14 cellular contexts compared by ENCODE assay signal in the genomic region with DNA sequence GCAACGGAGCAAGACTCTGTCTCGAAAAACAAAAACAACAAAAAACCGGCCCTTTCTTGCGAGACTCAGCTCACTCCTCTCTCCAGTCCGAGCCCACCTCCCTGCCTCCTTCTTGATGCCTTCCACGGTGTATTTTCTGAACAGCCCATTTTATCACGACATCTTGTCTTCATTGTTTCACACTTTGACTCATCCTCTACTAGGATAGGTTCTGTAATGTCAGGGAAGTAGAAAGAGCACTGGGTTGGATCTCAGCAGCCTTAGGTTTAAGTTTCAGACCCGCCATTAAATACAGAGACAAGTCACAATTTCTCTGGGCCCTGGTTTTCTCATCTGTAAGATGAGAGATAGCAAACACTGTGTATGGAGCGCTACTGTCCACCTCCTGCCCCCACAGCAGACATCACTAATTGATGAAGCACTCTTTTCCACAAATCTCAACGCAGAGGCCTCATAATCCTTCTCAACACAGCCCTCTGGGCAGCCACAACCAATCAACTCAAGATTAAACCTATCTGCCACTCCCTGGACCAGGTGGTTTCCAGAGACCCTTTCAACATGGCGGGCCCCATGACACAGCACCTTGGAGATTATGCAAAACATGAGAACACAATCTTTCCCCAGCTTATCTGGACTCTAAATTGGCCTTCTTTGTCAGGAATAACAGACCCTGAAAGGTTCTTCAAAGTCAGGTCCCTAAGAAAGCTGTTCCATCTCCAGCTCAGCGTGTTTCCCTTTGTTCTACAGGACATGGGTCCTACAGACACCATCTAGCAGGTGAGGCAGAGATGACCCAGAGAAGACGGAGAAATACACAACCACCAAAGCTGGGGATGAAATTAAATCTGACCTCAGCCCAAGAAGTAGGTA. TPM values are rescaled to one million over a fixed set of nuclear protein-coding genes. Genes with fewer than 3 reads are reported as not detected.
DNase-seq lines count a peak whose midpoint lies in the region; ATAC-seq lines count a peak whose summit lies in the region.
"Had no signal": no experiment of that assay in that cellular context is flagged by ENCODE, and none has a peak within 500 bp of the region (broad histone marks: within the 10 kb centered on the region; RNA-seq: fewer than 3 reads in every experiment).

No MANE protein-coding gene starts in this region.

- H3K36me3 Mint-ChIP-seq in activated naive CD4-positive, alpha-beta T cell treated with anti-CD3 and anti-CD28 coated beads, Interleukin-2, amount 50 U/mL, for 24 hours, result peaks cover 11% of the 10 kb centered on the region
- peaks cover 15% of the 10 kb centered on the region for H3K36me3 Mint-ChIP-seq in T-cell

- no peaks in the 10 kb centered on the region for H3K9me3 ChIP-seq in effector memory CD4-positive, alpha-beta T cell (ENCODE audit: control insufficient read depth, low read length)
- H3K9me3 ChIP-seq: SJSA1 had no signal

- no peak for DNase-seq in activated naive CD4-positive, alpha-beta T cell (lab: John Stamatoyannopoulos, UW)
- DNase-seq in T-cell, result no peak
- DNase-seq in effector memory CD4-positive, alpha-beta T cell, result no peak
- DNase-seq in DMS153 treated with DMSO at 0.1 percent for 48 hours (lab: John Stamatoyannopoulos, UW; ENCODE audit: unreplicated experiment), result no peak
- DNase-seq in NCI-H2029 (lab: John Stamatoyannopoulos, UW), result no peak
- DNase-seq: cortex of kidney, mesenchymal stem cell, NCI-H1105 treated with DMSO at 0.1 percent for 48 hours, NCI-H69 had no signal

- H3K4me1 Mint-ChIP-seq in activated naive CD4-positive, alpha-beta T cell treated with anti-CD3 and anti-CD28 coated beads, Interleukin-2, amount 50 U/mL, for 24 hours, result peaks cover 97% of the 10 kb centered on the region
- peaks cover 89 to 95% (median 95%) of the 10 kb centered on the region in 3 donors for H3K4me1 Mint-ChIP-seq in T-cell

- H3K4me3 Mint-ChIP-seq in activated naive CD4-positive, alpha-beta T cell treated with anti-CD3 and anti-CD28 coated beads, Interleukin-2, amount 50 U/mL, for 24 hours, result peak overlapping the region; percentile 8
- H3K4me3 Mint-ChIP-seq in T-cell, result peak overlapping the region in 2 of 3 donors; percentile 0 to 64

- ATAC-seq in T-cell (replicated peaks in 1 of 4), result no peak
- ATAC-seq in HG03139 (IDR thresholded peaks at IDR 0.05; ENCODE audit: unreplicated experiment), result no peak
- ATAC-seq in GM21786 (IDR thresholded peaks at IDR 0.05; ENCODE audit: unreplicated experiment), result no peak
- ATAC-seq: HepG2 had no signal

- H3K27me3 ChIP-seq in effector memory CD4-positive, alpha-beta T cell (replicated peaks; ENCODE audit: control insufficient read depth, insufficient read depth, low read length, poor library complexity, severe bottlenecking), result no peaks in the 10 kb centered on the region
- H3K27me3 ChIP-seq: SJSA1 had no signal

- H3K36me3 ChIP-seq in effector memory CD4-positive, alpha-beta T cell (ENCODE audit: control insufficient read depth, insufficient read depth, low read length), result peaks cover 10% of the 10 kb centered on the region
- H3K36me3 ChIP-seq: SJSA1 had no signal

- H3K27ac Mint-ChIP-seq in activated naive CD4-positive, alpha-beta T cell treated with anti-CD3 and anti-CD28 coated beads, Interleukin-2, amount 50 U/mL, for 24 hours, result peak overlapping the region; percentile 89
- peak overlapping the region; percentile 79 to 85 for H3K27ac Mint-ChIP-seq in T-cell

- no peak overlapping the region for H3K4me3 ChIP-seq in effector memory CD4-positive, alpha-beta T cell (ENCODE audit: insufficient read depth, low read depth, low read length, poor library complexity, severe bottlenecking)
- H3K4me3 ChIP-seq: SJSA1 had no signal

- H3K27me3 Mint-ChIP-seq in activated naive CD4-positive, alpha-beta T cell treated with anti-CD3 and anti-CD28 coated beads, Interleukin-2, amount 50 U/mL, for 24 hours, result no peaks in the 10 kb centered on the region
- H3K27me3 Mint-ChIP-seq in T-cell, result no peaks in the 10 kb centered on the region

- POLR2A ChIA-PET in T-cell (lab: Charles Lee), result no interaction called here

- CTCF ChIA-PET in T-cell (lab: Charles Lee), result interaction anchor here in 1 of 2 donors (0.5 to 0.9 kb wide), 2 partner anchors 27 to 727 kb away, joined by 3 read pairs; no protein-coding TSS in a partner anchor

- peaks cover 80% of the 10 kb centered on the region for H3K4me1 ChIP-seq in effector memory CD4-positive, alpha-beta T cell (ENCODE audit: control insufficient read depth, insufficient read depth, low read length, poor library complexity, severe bottlenecking)
- H3K4me1 ChIP-seq: SJSA1 had no signal

- H3K27ac ChIP-seq in effector memory CD4-positive, alpha-beta T cell (ENCODE audit: insufficient read depth, low read length, poor library complexity, severe bottlenecking), result peak overlapping the region; percentile 49
- H3K27ac ChIP-seq: SJSA1 had no signal

- no peaks in the 10 kb centered on the region for H3K9me3 Mint-ChIP-seq in activated naive CD4-positive, alpha-beta T cell treated with anti-CD3 and anti-CD28 coated beads, Interleukin-2, amount 50 U/mL, for 24 hours
- no peaks in the 10 kb centered on the region for H3K9me3 Mint-ChIP-seq in T-cell

RNA-seq across cellular contexts. Expression of a gene that starts 35.6 kb away (rescaled TPM):
- total RNA-seq in T-cell, result 100 to 1,000 TPM; 260 to 368 (median 275) TPM
- total RNA-seq: SJSA1 had no signal
